ENCODE assay signal across 23 cellular contexts in the genomic region with DNA sequence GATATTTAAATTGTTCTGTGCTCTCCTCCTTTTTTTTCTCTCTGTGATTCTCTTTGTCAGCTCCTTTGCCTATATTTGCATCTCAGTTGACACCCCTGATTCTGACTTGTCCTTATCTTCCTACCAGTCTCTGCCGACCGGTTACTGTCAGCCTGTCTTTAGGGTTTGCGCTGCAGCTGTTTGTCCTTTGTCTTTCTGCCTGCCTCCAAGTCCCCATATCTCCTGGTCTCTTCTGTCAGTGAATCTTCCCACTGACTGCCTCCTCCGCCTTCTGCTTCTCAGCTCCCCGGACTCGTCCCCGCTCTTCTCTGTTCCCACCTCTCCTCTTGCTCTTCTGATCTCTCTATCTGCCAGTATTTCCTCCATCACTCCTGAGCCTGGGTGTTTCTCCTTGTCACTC. TPM values are rescaled to one million over a fixed set of nuclear protein-coding genes. Genes with fewer than 3 reads are reported as not detected.
"Had no signal": no experiment of that assay in that cellular context is flagged by ENCODE, and none has a peak within 500 bp of the region (broad histone marks: within the 10 kb centered on the region; RNA-seq: fewer than 3 reads in every experiment).

No MANE protein-coding gene starts in this region.

- H3K27ac ChIP-seq: hepatocyte, left lung, neural progenitor cell, thoracic aorta, vagina, WERI-Rb-1 had no signal

- ATAC-seq: activated CD8-positive, alpha-beta T cell treated with anti-CD3 and anti-CD28 coated beads, Interleukin-2, amount 10 ng/mL, durations not matched to agents 7 days and 5 days; left lung had no signal

- H3K36me3 Mint-ChIP-seq: activated naive CD8-positive, alpha-beta T cell treated with anti-CD3 and anti-CD28 coated beads, Interleukin-2, amount 10 ng/mL, durations not matched to agents 7 days and 5 days; naive B cell; neural progenitor cell; type B pancreatic cell had no signal

- DNase-seq: activated CD4-positive, alpha-beta T cell treated with anti-CD3 and anti-CD28 coated beads for 1 hour; activated CD4-positive, alpha-beta T cell treated with anti-CD3 and anti-CD28 coated beads, Interleukin-2, amount 50 U/mL, for 1 hour; activated CD8-positive, alpha-beta T cell treated with anti-CD3 and anti-CD28 coated beads, Interleukin-2, amount 10 ng/mL, durations not matched to agents 7 days and 5 days; activated naive CD4-positive, alpha-beta T cell treated with Interleukin-2 at 50 U/mL for 16 hours; activated naive CD8-positive, alpha-beta T cell treated with anti-CD3 and anti-CD28 coated beads, Interleukin-2, amount 10 ng/mL, durations not matched to agents 7 days and 5 days; activated T-cell treated with anti-CD3 and anti-CD28 coated beads, Interleukin-2, amount 50 U/mL, for 1 hour; amniotic stem cell; cerebellar nuclear complex; foreskin fibroblast; kidney glomerular epithelial cell; naive B cell; stimulated activated CD4-positive, alpha-beta T cell treated with anti-CD3 and anti-CD28 coated beads, Interleukin-4, amount 100 ng/mL, for 1 hour; stimulated activated naive CD4-positive, alpha-beta T cell; WERI-Rb-1 had no signal

- H3K9me3 ChIP-seq: left lung, thoracic aorta, vagina had no signal

- H3K9me3 Mint-ChIP-seq: activated naive CD8-positive, alpha-beta T cell treated with anti-CD3 and anti-CD28 coated beads, Interleukin-2, amount 10 ng/mL, durations not matched to agents 7 days and 5 days; naive B cell; neural progenitor cell; T-helper 1 cell treated with Interleukin-12 subunit alpha and Interleukin-12 subunit beta and Interleukin-4 antibody, amounts not matched to agents 30 μg/mL and 1 μg/mL, for 36 hours; type B pancreatic cell had no signal

- H3K4me3 Mint-ChIP-seq: activated CD8-positive, alpha-beta T cell treated with anti-CD3 and anti-CD28 coated beads, Interleukin-2, amount 10 ng/mL, durations not matched to agents 7 days and 5 days; activated naive CD8-positive, alpha-beta T cell treated with anti-CD3 and anti-CD28 coated beads, Interleukin-2, amount 10 ng/mL, durations not matched to agents 7 days and 5 days; naive B cell; neural progenitor cell; T-helper 1 cell treated with Interleukin-12 subunit alpha and Interleukin-12 subunit beta and Interleukin-4 antibody, amounts not matched to agents 30 μg/mL and 1 μg/mL, for 36 hours; type B pancreatic cell had no signal

- H3K36me3 ChIP-seq: neural progenitor cell, thoracic aorta, vagina, WERI-Rb-1 had no signal

- H3K4me3 ChIP-seq: hepatocyte, left lung, lung, neural progenitor cell, thoracic aorta, vagina had no signal

- H3K27me3 ChIP-seq: hepatocyte, vagina had no signal

- H3K27ac Mint-ChIP-seq: activated CD8-positive, alpha-beta T cell treated with anti-CD3 and anti-CD28 coated beads, Interleukin-2, amount 10 ng/mL, durations not matched to agents 7 days and 5 days; activated naive CD8-positive, alpha-beta T cell treated with anti-CD3 and anti-CD28 coated beads, Interleukin-2, amount 10 ng/mL, durations not matched to agents 7 days and 5 days; naive B cell; neural progenitor cell; T-helper 1 cell treated with Interleukin-12 subunit alpha and Interleukin-12 subunit beta and Interleukin-4 antibody, amounts not matched to agents 30 μg/mL and 1 μg/mL, for 36 hours; type B pancreatic cell had no signal

RNA-seq across cellular contexts. Expression of a gene that starts 37.7 kb away (rescaled TPM):
- total RNA-seq: glomerular endothelial cell had no signal
